ENCODE assay signal across 12 cellular contexts in the genomic region with DNA sequence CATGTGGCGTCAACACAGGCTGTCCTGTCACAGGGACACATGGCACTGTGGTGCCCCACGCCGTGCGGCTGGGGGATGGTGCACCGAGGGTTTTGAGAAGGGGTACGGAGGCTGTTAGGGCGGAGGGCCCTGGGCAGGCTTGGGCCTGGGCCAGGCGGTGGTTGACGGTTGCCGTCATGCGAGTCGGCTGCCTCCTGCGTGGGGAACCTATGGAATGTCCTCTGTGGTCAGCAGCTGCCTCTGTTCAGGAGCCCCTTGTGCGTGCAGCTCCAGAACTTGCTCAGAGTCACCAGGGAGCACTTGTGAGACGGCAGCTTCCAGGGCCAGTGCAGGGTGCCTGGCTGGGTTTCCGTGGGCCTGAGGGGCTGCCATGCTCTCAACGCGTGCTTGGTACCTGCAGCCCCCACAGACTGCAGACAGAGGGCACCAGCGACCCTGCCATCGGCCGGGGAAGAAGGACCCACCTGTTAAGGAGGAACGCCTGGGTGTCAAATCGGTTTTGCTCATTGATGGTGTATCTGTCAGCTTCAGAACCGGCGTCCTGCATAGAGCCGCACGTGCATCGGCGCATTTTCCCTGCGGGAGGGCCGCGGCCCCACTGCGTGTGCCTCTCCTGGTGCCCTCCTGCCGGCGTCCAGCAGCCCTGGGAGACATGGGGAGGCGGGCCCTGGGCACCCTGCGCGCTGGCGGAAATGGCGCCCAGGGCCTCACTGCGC. TPM values are rescaled to one million over a fixed set of nuclear protein-coding genes. Genes with fewer than 3 reads are reported as not detected.
DNase-seq lines count a peak whose midpoint lies in the region; ATAC-seq and TF ChIP-seq lines count a peak whose summit lies in the region.
"Had no signal": no experiment of that assay in that cellular context is flagged by ENCODE, and none has a peak within 500 bp of the region (broad histone marks: within the 10 kb centered on the region; RNA-seq: fewer than 3 reads in every experiment).

No MANE protein-coding gene starts in this region.

- peaks cover 32 to 72% (median 69%) of the 10 kb centered on the region in 4 donors for H3K36me3 ChIP-seq in stomach

- DNase-seq in activated CD8-positive, alpha-beta memory T cell treated with anti-CD3 and anti-CD28 coated beads, Interleukin-2, amount 50 U/mL, for 4 hours, result peak; percentile 55
- no peak for DNase-seq in activated CD8-positive, alpha-beta memory T cell treated with anti-CD3 and anti-CD28 coated beads, Interleukin-2, amount 10 ng/mL, durations not matched to agents 7 days and 5 days
- DNase-seq in HFFc6, result no peak
- DNase-seq in activated naive CD8-positive, alpha-beta T cell treated with anti-CD3 and anti-CD28 coated beads for 36 hours, result peak; percentile 31
- no peak for DNase-seq in natural killer cell
- no peak for DNase-seq in SHP77 treated with DMSO at 0.1 percent for 48 hours (lab: John Stamatoyannopoulos, UW)
- no peak for DNase-seq in KG1 (lab: John Stamatoyannopoulos, UW)
- no peak for DNase-seq in stomach
- DNase-seq: activated CD8-positive, alpha-beta memory T cell treated with anti-CD3 and anti-CD28 coated beads for 24 hours; caudate nucleus; mucosa of descending colon; NCI-H2029 treated with DMSO at 0.1 percent for 48 hours had no signal

- no peaks in the 10 kb centered on the region for H3K27me3 Mint-ChIP-seq in activated CD8-positive, alpha-beta memory T cell treated with anti-CD3 and anti-CD28 coated beads, Interleukin-2, amount 10 ng/mL, durations not matched to agents 7 days and 5 days
- H3K27me3 Mint-ChIP-seq in HFFc6 (ENCODE audit: insufficient read depth) (peaks cover 3% of the 10 kb centered on the region; the same call in 1 of the 2 replicates), natural killer cell (ENCODE audit: low read depth in 2 of 2) (no peaks in the 10 kb centered on the region)
- no peaks in the 10 kb centered on the region for H3K27me3 Mint-ChIP-seq in activated naive CD8-positive, alpha-beta T cell treated with anti-CD3 and anti-CD28 coated beads for 36 hours

- H3K4me1 Mint-ChIP-seq in activated CD8-positive, alpha-beta memory T cell treated with anti-CD3 and anti-CD28 coated beads, Interleukin-2, amount 10 ng/mL, durations not matched to agents 7 days and 5 days, result peaks cover 1% of the 10 kb centered on the region
- H3K4me1 Mint-ChIP-seq in HFFc6 (ENCODE audit: low read depth) (no peaks in the 10 kb centered on the region), natural killer cell (no peaks in the 10 kb centered on the region)
- no peaks in the 10 kb centered on the region for H3K4me1 Mint-ChIP-seq in activated naive CD8-positive, alpha-beta T cell treated with anti-CD3 and anti-CD28 coated beads for 36 hours

- no peak overlapping the region for H3K27ac ChIP-seq in stomach

- H3K27ac Mint-ChIP-seq in activated CD8-positive, alpha-beta memory T cell treated with anti-CD3 and anti-CD28 coated beads, Interleukin-2, amount 10 ng/mL, durations not matched to agents 7 days and 5 days, result no peak overlapping the region
- H3K27ac Mint-ChIP-seq in HFFc6, result no peak overlapping the region
- no peak overlapping the region for H3K27ac Mint-ChIP-seq in activated naive CD8-positive, alpha-beta T cell treated with anti-CD3 and anti-CD28 coated beads for 36 hours
- H3K27ac Mint-ChIP-seq in natural killer cell, result no peak overlapping the region

- no peaks in the 10 kb centered on the region for H3K4me1 ChIP-seq in stomach

- TF ChIP-seq CTCF in HFFc6 (IDR thresholded peaks at IDR 0.05), result peak; percentile 36; the same call in 1 of the 2 replicates
- peak; percentile 20 for TF ChIP-seq CTCF in natural killer cell (IDR thresholded peaks at IDR 0.05)
- TF ChIP-seq CTCF in stomach (IDR thresholded peaks at IDR 0.05), result no peak

- no peak for TF ChIP-seq EP300 in stomach (IDR thresholded peaks at IDR 0.05)

- no peak for TF ChIP-seq POLR2A in stomach (IDR thresholded peaks at IDR 0.05)

- intact Hi-C loops in natural killer cell (cut with micrococcal nuclease), result no loop called here
- intact Hi-C loops in stomach (cut with DNase I; ENCODE audit: low total_unique reads), result no loop called here

- ATAC-seq in activated CD8-positive, alpha-beta memory T cell treated with anti-CD3 and anti-CD28 coated beads, Interleukin-2, amount 10 ng/mL, durations not matched to agents 7 days and 5 days, result no peak
- ATAC-seq in natural killer cell, result peak in 2 of 3 donors; percentile 26 to 49
- ATAC-seq: mucosa of descending colon had no signal

- H3K27me3 ChIP-seq in stomach, result no peaks in the 10 kb centered on the region

- H3K4me3 ChIP-seq in stomach, result no peak overlapping the region
- H3K4me3 ChIP-seq: mucosa of descending colon had no signal

- H3K4me3 Mint-ChIP-seq in activated CD8-positive, alpha-beta memory T cell treated with anti-CD3 and anti-CD28 coated beads, Interleukin-2, amount 10 ng/mL, durations not matched to agents 7 days and 5 days, result no peak overlapping the region
- no peak overlapping the region for H3K4me3 Mint-ChIP-seq in HFFc6
- no peak overlapping the region for H3K4me3 Mint-ChIP-seq in activated naive CD8-positive, alpha-beta T cell treated with anti-CD3 and anti-CD28 coated beads for 36 hours
- H3K4me3 Mint-ChIP-seq in natural killer cell, result no peak overlapping the region

- H3K36me3 Mint-ChIP-seq in activated CD8-positive, alpha-beta memory T cell treated with anti-CD3 and anti-CD28 coated beads, Interleukin-2, amount 10 ng/mL, durations not matched to agents 7 days and 5 days, result peaks cover 36% of the 10 kb centered on the region
- peaks cover 33% of the 10 kb centered on the region for H3K36me3 Mint-ChIP-seq in HFFc6 (ENCODE audit: low read depth)
- peaks cover 36% of the 10 kb centered on the region for H3K36me3 Mint-ChIP-seq in activated naive CD8-positive, alpha-beta T cell treated with anti-CD3 and anti-CD28 coated beads for 36 hours
- H3K36me3 Mint-ChIP-seq in natural killer cell, result no peaks in the 10 kb centered on the region

- no peaks in the 10 kb centered on the region for H3K9me3 ChIP-seq in stomach

- no peaks in the 10 kb centered on the region for H3K9me3 Mint-ChIP-seq in activated CD8-positive, alpha-beta memory T cell treated with anti-CD3 and anti-CD28 coated beads, Interleukin-2, amount 10 ng/mL, durations not matched to agents 7 days and 5 days (ENCODE audit: low read depth)
- H3K9me3 Mint-ChIP-seq in HFFc6 (no peaks in the 10 kb centered on the region; the same call in 1 of the 2 replicates), natural killer cell (no peaks in the 10 kb centered on the region)
- H3K9me3 Mint-ChIP-seq in activated naive CD8-positive, alpha-beta T cell treated with anti-CD3 and anti-CD28 coated beads for 36 hours, result peaks cover 2% of the 10 kb centered on the region

- 93 to 97% (median 96%) methylated on average over 27 to 41 of the region's 41 CpGs for WGBS in stomach, 5 donors

- CTCF ChIA-PET in activated CD8-positive, alpha-beta memory T cell treated with anti-CD3 and anti-CD28 coated beads, Interleukin-2, amount 10 ng/mL, durations not matched to agents 7 days and 5 days (lab: Charles Lee), result no interaction called here

RNA-seq across cellular contexts. Expression of a gene that starts 10.0 kb away (rescaled TPM):
- total RNA-seq in activated CD8-positive, alpha-beta memory T cell treated with anti-CD3 and anti-CD28 coated beads, Interleukin-2, amount 10 ng/mL, durations not matched to agents 7 days and 5 days, result 10 to 100 TPM; 21.6 to 26.2 TPM
- 10 to 100 TPM; 14.0 to 21.6 (median 16.4) TPM for total RNA-seq in HFFc6 (2021; fragmentation: NEBNext Ultra II Directional; extraction: Animal tissue kit (Norgen Biotek cat#: 25700))
- total RNA-seq in activated naive CD8-positive, alpha-beta T cell treated with anti-CD3 and anti-CD28 coated beads for 36 hours, result 10 to 100 TPM; 26.9 to 29.3 TPM
- total RNA-seq in natural killer cell (10 to 100 TPM; 28.9 to 45.5 (median 43.4) TPM), stomach (100 to 1,000 TPM in 1 of 5 donors, 10 to 100 TPM in 4; 17.3 to 369 (median 31.2) TPM)
- polyA plus RNA-seq in stomach, result 10 to 100 TPM; 19.1 to 35.4 (median 19.1) TPM

RNA-seq across cellular contexts. Expression of a gene that starts 22.6 kb away (rescaled TPM):
- total RNA-seq in activated CD8-positive, alpha-beta memory T cell treated with anti-CD3 and anti-CD28 coated beads, Interleukin-2, amount 10 ng/mL, durations not matched to agents 7 days and 5 days, result 10 to 100 TPM; 26.3 to 28.0 TPM
- total RNA-seq in HFFc6 (2021; fragmentation: NEBNext Ultra II Directional; extraction: Animal tissue kit (Norgen Biotek cat#: 25700)), result 10 to 100 TPM; 18.7 to 20.0 (median 19.5) TPM
- 10 to 100 TPM; 37.1 to 45.5 TPM for total RNA-seq in activated naive CD8-positive, alpha-beta T cell treated with anti-CD3 and anti-CD28 coated beads for 36 hours
- total RNA-seq in natural killer cell (10 to 100 TPM; 25.6 to 40.9 (median 34.7) TPM), stomach (100 to 1,000 TPM in 2 of 5 donors, 10 to 100 TPM in 3; 29.0 to 160 (median 35.4) TPM)
- 10 to 100 TPM; 19.9 to 39.0 (median 25.1) TPM for polyA plus RNA-seq in stomach

RNA-seq across cellular contexts. Expression of a gene that starts 37.8 kb away (rescaled TPM):
- 10 to 100 TPM; 79.9 to 95.5 TPM for total RNA-seq in activated CD8-positive, alpha-beta memory T cell treated with anti-CD3 and anti-CD28 coated beads, Interleukin-2, amount 10 ng/mL, durations not matched to agents 7 days and 5 days
- total RNA-seq in HFFc6 (2021; fragmentation: NEBNext Ultra II Directional; extraction: Animal tissue kit (Norgen Biotek cat#: 25700)), result 10 to 100 TPM; 56.8 to 84.2 (median 76.1) TPM
- total RNA-seq in activated naive CD8-positive, alpha-beta T cell treated with anti-CD3 and anti-CD28 coated beads for 36 hours, result 100 to 1,000 TPM; 116 to 121 TPM
- total RNA-seq in natural killer cell (10 to 100 TPM; 15.4 to 17.5 (median 15.6) TPM), stomach (10 to 100 TPM in 3 of 5 donors, 1 to 10 TPM in 2; 3.5 to 50.0 (median 14.1) TPM)
- polyA plus RNA-seq in stomach, result 10 to 100 TPM; 16.5 to 29.9 (median 26.9) TPM

RNA-seq across cellular contexts. Expression of a gene that starts 52.2 kb away (rescaled TPM):
- under 1 TPM in 1 of 2 experiments, not detected in 1; 0.20 TPM for total RNA-seq in activated CD8-positive, alpha-beta memory T cell treated with anti-CD3 and anti-CD28 coated beads, Interleukin-2, amount 10 ng/mL, durations not matched to agents 7 days and 5 days
- under 1 TPM in 4 of 6 experiments, not detected in 2; 0.17 to 0.26 (median 0.23) TPM for total RNA-seq in HFFc6 (2021; fragmentation: NEBNext Ultra II Directional; extraction: Animal tissue kit (Norgen Biotek cat#: 25700))
- under 1 TPM in 1 of 2 experiments, not detected in 1; 0.31 TPM for total RNA-seq in activated naive CD8-positive, alpha-beta T cell treated with anti-CD3 and anti-CD28 coated beads for 36 hours
- total RNA-seq in natural killer cell, result under 1 TPM in 1 of 3 donors, not detected in 2; 0.88 TPM
- total RNA-seq in stomach, result 100 to 1,000 TPM in 1 of 5 donors, not detected in 4; 311 TPM
- polyA plus RNA-seq in stomach, result not detected

Comparison
In these comparisons a context has a peak if more than half of its experiments do, and no peak if none do; other contexts are left out.
1. DNase-seq: peak in activated CD8-positive, alpha-beta memory T cell treated with anti-CD3 and anti-CD28 coated beads, Interleukin-2, amount 50 U/mL, for 4 hours (single experiment) and activated naive CD8-positive, alpha-beta T cell treated with anti-CD3 and anti-CD28 coated beads for 36 hours (single experiment); none in activated CD8-positive, alpha-beta memory T cell treated with anti-CD3 and anti-CD28 coated beads, Interleukin-2, amount 10 ng/mL, durations not matched to agents 7 days and 5 days (single experiment), HFFc6 (single experiment), natural killer cell (single experiment), SHP77 treated with DMSO at 0.1 percent for 48 hours (single experiment), KG1 (single experiment) and stomach (single experiment).
2. CTCF ChIP-seq: peak in HFFc6 (single experiment) and natural killer cell (single experiment); none in stomach (0 of 7).